ENCODE assay signal across 8 cellular contexts in the genomic region with DNA sequence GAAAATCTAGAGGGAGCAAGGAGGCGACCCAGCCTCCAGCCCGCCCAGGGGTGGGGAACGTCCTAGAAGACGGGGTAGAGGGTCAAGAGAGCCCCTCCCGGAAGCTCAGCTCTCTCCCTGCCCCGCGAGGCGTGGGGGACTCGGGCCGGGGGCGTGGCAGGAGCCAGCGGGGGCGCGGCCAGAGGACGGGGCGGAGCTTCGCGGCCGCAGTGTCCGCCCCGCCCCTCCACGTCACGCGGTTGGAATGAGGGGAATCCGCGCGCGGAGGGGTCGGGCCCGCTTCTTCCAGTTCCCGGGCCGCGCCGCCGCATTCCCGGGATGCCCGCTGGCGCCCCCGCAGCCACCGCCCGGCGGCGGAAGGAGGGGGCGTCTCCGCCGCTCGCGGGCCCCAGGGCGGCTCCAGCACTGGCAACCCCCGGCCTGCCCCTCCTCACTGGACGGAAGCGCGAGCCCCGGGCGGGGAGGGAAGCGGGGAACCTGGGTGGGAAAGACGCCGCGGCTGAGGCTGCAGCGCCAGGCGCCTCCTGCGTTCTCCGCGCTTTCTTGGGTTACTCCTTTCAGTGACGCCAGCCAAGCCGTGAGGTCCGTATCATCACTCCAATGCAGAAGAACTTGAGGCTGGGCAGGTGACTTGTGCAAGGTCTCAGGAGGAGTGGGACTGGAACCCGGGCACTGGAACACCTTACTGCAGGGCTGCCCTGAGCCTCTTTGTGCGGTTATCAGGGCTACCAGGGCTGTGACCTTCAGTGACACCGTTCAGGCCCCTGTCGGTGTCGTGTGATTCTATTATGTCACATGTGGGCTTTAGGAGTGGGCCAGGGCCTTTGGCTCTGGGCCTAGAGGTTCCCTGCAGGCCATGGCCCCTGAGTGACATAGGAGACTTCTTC. TPM values are rescaled to one million over a fixed set of nuclear protein-coding genes. Genes with fewer than 3 reads are reported as not detected.
A peak's percentile ranks its signal among the peaks of the same experiment; 100 is the strongest.
DNase-seq lines count a peak whose midpoint lies in the region; ATAC-seq, FAIRE-seq and TF ChIP-seq lines count a peak whose summit lies in the region.

No MANE protein-coding gene starts in this region.

- peak; percentile 61 to 78 (median 72) for DNase-seq in CD4-positive, CD25-positive, alpha-beta regulatory T cell
- DNase-seq in H54 (ENCODE audit: insufficient read length, low spot score) (peak; percentile 79), NOMO-1 (lab: John Stamatoyannopoulos, UW; ENCODE audit: unreplicated experiment in 2 of 2) (peak; percentile 34 to 63), epithelial cell of prostate (ENCODE audit: low read depth, low spot score) (no peak), midbrain (lab: John Stamatoyannopoulos, UW) (peak; percentile 76)
- DNase-seq in activated T-cell treated with anti-CD3 and anti-CD28 coated beads, Interleukin-2, amount 50 U/mL, for 24 hours: peak; percentile 83
- DNase-seq in stimulated activated CD8-positive, alpha-beta memory T cell treated with anti-CD3 and anti-CD28 coated beads, Interleukin-15, amount 100 ng/mL, for 4 hours (ENCODE audit: low read depth in 2 of 2): peak; percentile 26 to 53

- H3K36me3 Mint-ChIP-seq in CD4-positive, CD25-positive, alpha-beta regulatory T cell: no peaks in the 10 kb centered on the region
- no peaks in the 10 kb centered on the region for H3K36me3 Mint-ChIP-seq in activated T-cell treated with anti-CD3 and anti-CD28 coated beads, Interleukin-2, amount 50 U/mL, for 24 hours (ENCODE audit: low read depth)

- H3K27ac Mint-ChIP-seq in CD4-positive, CD25-positive, alpha-beta regulatory T cell: peak overlapping the region; percentile 72 to 86 (median 84)
- H3K27ac Mint-ChIP-seq in activated T-cell treated with anti-CD3 and anti-CD28 coated beads, Interleukin-2, amount 50 U/mL, for 24 hours: peak overlapping the region; percentile 52

- no peaks in the 10 kb centered on the region for H3K27me3 Mint-ChIP-seq in CD4-positive, CD25-positive, alpha-beta regulatory T cell
- H3K27me3 Mint-ChIP-seq in activated T-cell treated with anti-CD3 and anti-CD28 coated beads, Interleukin-2, amount 50 U/mL, for 24 hours: peaks cover 4% of the 10 kb centered on the region

- peaks cover 61% of the 10 kb centered on the region for H3K4me1 ChIP-seq in CD4-positive, CD25-positive, alpha-beta regulatory T cell (ENCODE audit: control insufficient read depth, insufficient read depth, low read length, poor library complexity, severe bottlenecking)

- no peak for FAIRE-seq in H54 (lab: Jason Lieb, UNC)

- no peaks in the 10 kb centered on the region for H3K27me3 ChIP-seq in CD4-positive, CD25-positive, alpha-beta regulatory T cell (ENCODE audit: control insufficient read depth, insufficient read depth, low read length)

- no peaks in the 10 kb centered on the region for H3K9me3 ChIP-seq in CD4-positive, CD25-positive, alpha-beta regulatory T cell (ENCODE audit: control insufficient read depth in 2 of 2, low read length in 2 of 2)

- peak overlapping the region; percentile 53 for H3K4me3 ChIP-seq in CD4-positive, CD25-positive, alpha-beta regulatory T cell (ENCODE audit: low read depth, low read length)

- no peaks in the 10 kb centered on the region for H3K9me3 Mint-ChIP-seq in CD4-positive, CD25-positive, alpha-beta regulatory T cell
- H3K9me3 Mint-ChIP-seq in activated T-cell treated with anti-CD3 and anti-CD28 coated beads, Interleukin-2, amount 50 U/mL, for 24 hours: no peaks in the 10 kb centered on the region

- peak overlapping the region; percentile 89 to 98 (median 92) for H3K4me3 Mint-ChIP-seq in CD4-positive, CD25-positive, alpha-beta regulatory T cell
- H3K4me3 Mint-ChIP-seq in activated T-cell treated with anti-CD3 and anti-CD28 coated beads, Interleukin-2, amount 50 U/mL, for 24 hours: peak overlapping the region; percentile 75

- H3K4me1 Mint-ChIP-seq in CD4-positive, CD25-positive, alpha-beta regulatory T cell: peaks cover 5 to 60% (median 16%) of the 10 kb centered on the region in 4 donors
- H3K4me1 Mint-ChIP-seq in activated T-cell treated with anti-CD3 and anti-CD28 coated beads, Interleukin-2, amount 50 U/mL, for 24 hours (ENCODE audit: low read depth): peaks cover 41% of the 10 kb centered on the region

- H3K27ac ChIP-seq in CD4-positive, CD25-positive, alpha-beta regulatory T cell (ENCODE audit: insufficient read depth, low read length, poor library complexity, severe bottlenecking): peak overlapping the region; percentile 83
- H3K27ac ChIP-seq in epithelial cell of prostate: peak overlapping the region; percentile 84

- no peaks in the 10 kb centered on the region for H3K36me3 ChIP-seq in CD4-positive, CD25-positive, alpha-beta regulatory T cell (ENCODE audit: control insufficient read depth, insufficient read depth, low read length)

- ATAC-seq in CD4-positive, CD25-positive, alpha-beta regulatory T cell (ENCODE audit: low read depth in 2 of 2): peak; percentile 35
- no peak for ATAC-seq in HG02678 (IDR thresholded peaks at IDR 0.05; ENCODE audit: unreplicated experiment)

- TF ChIP-seq POLR2A in H54 (IDR thresholded peaks at IDR 0.05; ENCODE audit: low read depth, low read length): peak; percentile 39

RNA-seq across cellular contexts. Expression of a gene that starts 4.3 kb away (rescaled TPM):
- total RNA-seq in CD4-positive, CD25-positive, alpha-beta regulatory T cell: 33.7 TPM
- polyA plus RNA-seq in CD4-positive, CD25-positive, alpha-beta regulatory T cell: 10 to 100 TPM in 2 of 4 donors, 1 to 10 TPM in 2; 7.3 to 11.4 (median 9.6) TPM

RNA-seq across cellular contexts. Expression of a gene that starts 28.2 kb away (rescaled TPM):
- total RNA-seq in CD4-positive, CD25-positive, alpha-beta regulatory T cell: 193 TPM
- 100 to 1,000 TPM; 115 to 130 (median 121) TPM for polyA plus RNA-seq in CD4-positive, CD25-positive, alpha-beta regulatory T cell

RNA-seq across cellular contexts. Expression of a gene that starts 32.1 kb away (rescaled TPM):
- 18.2 TPM for total RNA-seq in CD4-positive, CD25-positive, alpha-beta regulatory T cell
- 10 to 100 TPM; 15.3 to 33.0 (median 26.8) TPM for polyA plus RNA-seq in CD4-positive, CD25-positive, alpha-beta regulatory T cell
